Comparison of ENCODE assay signal across 9 cellular contexts in the genomic region with DNA sequence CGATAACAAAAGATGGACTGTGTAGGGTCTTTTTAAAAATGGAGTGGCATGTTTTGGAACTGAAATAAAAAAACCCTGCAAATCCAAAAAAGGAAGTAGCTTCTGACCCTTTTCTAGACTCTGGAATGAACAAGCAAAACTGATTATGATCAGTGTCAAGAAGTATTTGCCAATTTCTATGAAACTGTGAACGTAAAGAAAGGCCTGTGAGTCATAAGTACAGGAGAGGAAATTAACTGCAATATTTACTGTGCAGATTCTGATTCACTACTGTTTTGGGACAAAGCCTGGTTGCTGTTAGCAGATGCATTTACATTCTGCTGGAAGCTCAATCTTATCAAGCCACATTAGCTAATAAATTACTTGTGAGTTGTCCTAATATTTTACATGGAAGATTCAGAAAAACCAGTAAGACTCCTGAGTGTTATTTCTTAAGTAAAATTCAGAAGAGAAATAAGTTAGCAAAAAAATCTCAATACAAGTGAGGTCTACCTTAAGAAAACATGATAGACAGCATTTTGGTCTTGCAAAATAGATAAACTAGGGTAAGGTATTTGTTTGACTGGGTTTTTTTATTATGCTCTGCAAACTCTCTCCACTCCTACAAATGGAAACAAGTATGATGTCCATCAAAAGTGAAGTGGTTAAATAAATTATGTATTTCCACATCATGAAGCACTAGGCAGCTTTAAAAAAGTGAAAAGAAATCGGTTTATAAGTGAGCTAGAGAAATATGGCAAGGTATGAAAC.
DNase-seq lines count a peak whose midpoint lies in the region; ATAC-seq, FAIRE-seq and TF ChIP-seq lines count a peak whose summit lies in the region.
"Had no signal": no experiment of that assay in that cellular context is flagged by ENCODE, and none has a peak within 500 bp of the region (broad histone marks: within the 10 kb centered on the region; RNA-seq: fewer than 3 reads in every experiment).

No MANE protein-coding gene starts in this region.

- H3K27ac ChIP-seq in PC-9 (peak overlapping the region; percentile 97), suprapubic skin (no peak overlapping the region)
- H3K27ac ChIP-seq: KMS-11 had no signal

- CTCF ChIA-PET in PC-9 (lab: Charles Lee): interaction anchor here (0.5 to 0.9 kb wide), 6 partner anchors 13 to 51 kb away, joined by 3 to 6 read pairs (median 3); no protein-coding TSS in a partner anchor

- H3K79me2 ChIP-seq in PC-9 (ENCODE audit: low read depth): no peaks in the 10 kb centered on the region

- no peak for DNase-seq in GM12892 (ENCODE audit: insufficient read length)
- peak in 1 of 2 experiments; percentile 95 for DNase-seq in PC-9
- DNase-seq in erythroblast (lab: John Stamatoyannopoulos, UW): peak; percentile 6 to 39
- no peak for DNase-seq in sciatic nerve (ENCODE audit: low spot score)
- DNase-seq in suprapubic skin (ENCODE audit: low spot score in 2 of 2): no peak
- DNase-seq in ureter (ENCODE audit: low spot score): no peak
- no peak for DNase-seq in stimulated activated CD8-positive, alpha-beta memory T cell treated with anti-CD3 and anti-CD28 coated beads, Interleukin-4, amount 100 ng/mL, for 48 hours

- BruUV-seq in PC-9 (replicated peaks; lab: Mats Ljungman, UMichigan): TSS peak; percentile 34

- TF ChIP-seq POLR2A in GM12892 (IDR thresholded peaks at IDR 0.05; ENCODE audit: low read depth, low read length) (no peak), erythroblast (IDR thresholded peaks at IDR 0.05; ENCODE audit: low read length) (no peak), suprapubic skin (IDR thresholded peaks at IDR 0.05) (no peak)

- ATAC-seq in HG02588 (IDR thresholded peaks at IDR 0.05; ENCODE audit: unreplicated experiment): peak; percentile 68
- no peak for ATAC-seq in sciatic nerve

- TF ChIP-seq EP300 in suprapubic skin (IDR thresholded peaks at IDR 0.05): no peak

- TF ChIP-seq CTCF in PC-9 (conservative IDR thresholded peaks at IDR 0.05): no peak
- TF ChIP-seq CTCF in suprapubic skin (IDR thresholded peaks at IDR 0.05): no peak

- H3F3A ChIP-seq in PC-9 (ENCODE audit: insufficient read depth, low read depth): peaks cover 25% of the 10 kb centered on the region

- peak overlapping the region; percentile 73 for H3K4me2 ChIP-seq in PC-9
- H3K4me2 ChIP-seq: KMS-11 had no signal

- no peaks in the 10 kb centered on the region for H3K36me3 ChIP-seq in PC-9 (ENCODE audit: low read depth)
- H3K36me3 ChIP-seq in suprapubic skin: peaks cover 9% of the 10 kb centered on the region

- POLR2A ChIA-PET in PC-9 (lab: Charles Lee; ENCODE audit: unreplicated experiment): interaction anchor here (0.6 to 0.7 kb wide), 4 partner anchors 13 to 76 kb away, joined by 3 to 33 read pairs (median 4); no protein-coding TSS in a partner anchor

- no peaks in the 10 kb centered on the region for H3K9me2 ChIP-seq in PC-9 (ENCODE audit: insufficient read depth)

- 53% methylated on average over 3 of the region's 3 CpGs for WGBS in suprapubic skin

- intact Hi-C loops in PC-9 (cut with micrococcal nuclease; ENCODE audit: unreplicated experiment): loop anchor here (1.0 kb wide), 3 partner anchors 12 to 33 kb away; no protein-coding TSS in a partner anchor
- intact Hi-C loops in sciatic nerve (cut with DNase I): no loop called here

- no peaks in the 10 kb centered on the region for H3K27me3 ChIP-seq in PC-9 (ENCODE audit: insufficient read depth, low read depth)
- H3K27me3 ChIP-seq in suprapubic skin: no peaks in the 10 kb centered on the region

- H3K9me3 ChIP-seq in PC-9 (ENCODE audit: insufficient read depth, low read depth) (no peaks in the 10 kb centered on the region), suprapubic skin (no peaks in the 10 kb centered on the region)

- FAIRE-seq in GM12892 (lab: Jason Lieb, UNC): peak; percentile 9

- no peaks in the 10 kb centered on the region for H4K20me1 ChIP-seq in PC-9 (ENCODE audit: insufficient read depth)

- H3K4me1 ChIP-seq in PC-9 (replicated peaks; ENCODE audit: insufficient read depth): peaks cover 45% of the 10 kb centered on the region
- H3K4me1 ChIP-seq in suprapubic skin: peaks cover 9% of the 10 kb centered on the region

- H3K4me3 ChIP-seq in PC-9 (no peak overlapping the region), suprapubic skin (no peak overlapping the region)

- H2AFZ ChIP-seq in PC-9: no peak overlapping the region

Comparison
In these comparisons a context has a peak if more than half of its experiments do, and no peak if none do; other contexts are left out.
1. DNase-seq: peak in erythroblast (2 of 2); none in GM12892 (single experiment), sciatic nerve (single experiment), suprapubic skin (0 of 2), ureter (single experiment) and stimulated activated CD8-positive, alpha-beta memory T cell treated with anti-CD3 and anti-CD28 coated beads, Interleukin-4, amount 100 ng/mL, for 48 hours (single experiment).